Comparison of ENCODE assay signal across 22 cellular contexts in genomic region chr3:111585214-111585613, GRCh38. TPM values are rescaled to one million over a fixed set of nuclear protein-coding genes. Genes with fewer than 3 reads are reported as not detected.
A peak's percentile ranks its signal among the peaks of the same experiment; 100 is the strongest.
DNase-seq lines count a peak whose midpoint lies in the region; ATAC-seq and TF ChIP-seq lines count a peak whose summit lies in the region.
"Had no signal": no experiment of that assay in that cellular context is flagged by ENCODE, and none has a peak within 500 bp of the region (broad histone marks: within the 10 kb centered on the region; RNA-seq: fewer than 3 reads in every experiment).

No MANE protein-coding gene starts in this region.

- H3K4me3 Mint-ChIP-seq in activated T-cell treated with anti-CD3 and anti-CD28 coated beads, Interleukin-2, amount 50 U/mL, for 72 hours = no peak overlapping the region
- H3K4me3 Mint-ChIP-seq in activated T-cell treated with anti-CD3 and anti-CD28 coated beads, Interleukin-2, amount 50 U/mL, for 24 hours = no peak overlapping the region
- H3K4me3 Mint-ChIP-seq in activated CD8-positive, alpha-beta T cell treated with anti-CD3 and anti-CD28 coated beads, Interleukin-2, amount 10 ng/mL, durations not matched to agents 7 days and 5 days = no peak overlapping the region
- H3K4me3 Mint-ChIP-seq: activated CD8-positive, alpha-beta T cell treated with anti-CD3 and anti-CD28 coated beads for 36 hours; activated T-helper 1 cell treated with anti-CD3 and anti-CD28 coated beads, Interleukin-12 subunit alpha, Interleukin-12 subunit beta, Interleukin-2, Interleukin-4 antibody, amounts not matched to agents 30 ng/mL and 10 ng/mL and 1 ng/mL, durations not matched to agents 14 hours and 24 hours and 36 hours; CD14-positive monocyte had no signal

- H3K9me3 ChIP-seq in upper lobe of left lung = no peaks in the 10 kb centered on the region
- H3K9me3 ChIP-seq: colonic mucosa, thoracic aorta had no signal

- H3K27ac Mint-ChIP-seq in activated T-cell treated with anti-CD3 and anti-CD28 coated beads, Interleukin-2, amount 50 U/mL, for 72 hours = peak overlapping the region; percentile 13
- H3K27ac Mint-ChIP-seq in activated T-cell treated with anti-CD3 and anti-CD28 coated beads, Interleukin-2, amount 50 U/mL, for 24 hours = no peak overlapping the region
- no peak overlapping the region for H3K27ac Mint-ChIP-seq in activated CD8-positive, alpha-beta T cell treated with anti-CD3 and anti-CD28 coated beads, Interleukin-2, amount 10 ng/mL, durations not matched to agents 7 days and 5 days
- H3K27ac Mint-ChIP-seq: activated CD8-positive, alpha-beta T cell treated with anti-CD3 and anti-CD28 coated beads for 36 hours; activated T-helper 1 cell treated with anti-CD3 and anti-CD28 coated beads, Interleukin-12 subunit alpha, Interleukin-12 subunit beta, Interleukin-2, Interleukin-4 antibody, amounts not matched to agents 30 ng/mL and 10 ng/mL and 1 ng/mL, durations not matched to agents 14 hours and 24 hours and 36 hours; CD14-positive monocyte had no signal

- H3K27me3 ChIP-seq in upper lobe of left lung = no peaks in the 10 kb centered on the region
- H3K27me3 ChIP-seq: colonic mucosa had no signal

- H3K4me3 ChIP-seq in upper lobe of left lung = no peak overlapping the region
- H3K4me3 ChIP-seq: colonic mucosa, thoracic aorta had no signal

- H3K36me3 ChIP-seq in upper lobe of left lung = no peaks in the 10 kb centered on the region
- H3K36me3 ChIP-seq: colonic mucosa, thoracic aorta, WERI-Rb-1 had no signal

- DNase-seq in activated T-cell treated with anti-CD3 and anti-CD28 coated beads, Interleukin-2, amount 50 U/mL, for 72 hours = no peak
- no peak for DNase-seq in activated T-cell treated with anti-CD3 and anti-CD28 coated beads, Interleukin-2, amount 50 U/mL, for 24 hours
- DNase-seq in astrocyte of the hippocampus (ENCODE audit: low read depth, low spot score) = peak; percentile 78
- DNase-seq in kidney glomerular epithelial cell (lab: John Stamatoyannopoulos, UW) = peak; percentile 84
- DNase-seq in upper lobe of left lung = no peak
- DNase-seq in stimulated activated CD4-positive, alpha-beta T cell treated with anti-CD3 and anti-CD28 coated beads, Interleukin-4, amount 100 ng/mL, for 1 hour = no peak
- DNase-seq in activated CD8-positive, alpha-beta T cell treated with anti-CD3 and anti-CD28 coated beads, Interleukin-2, amount 10 ng/mL, durations not matched to agents 7 days and 5 days = no peak
- no peak for DNase-seq in DMS114 treated with DMSO at 0.1 percent for 48 hours (lab: John Stamatoyannopoulos, UW; ENCODE audit: unreplicated experiment)
- DNase-seq: activated CD8-positive, alpha-beta T cell treated with anti-CD3 and anti-CD28 coated beads for 36 hours; amniotic stem cell; colonic mucosa; DMS79 treated with DMSO at 0.1 percent for 48 hours; NCI-H1417; NCI-H2171 treated with DMSO at 0.1 percent for 48 hours; stimulated activated CD4-positive, alpha-beta T cell treated with anti-CD3 and anti-CD28 coated beads, Interleukin-2, amount 100 ng/mL, for 48 hours; SW 1271; WERI-Rb-1 had no signal

- WGBS in upper lobe of left lung, 2 donors = 46 to 57% methylated on average over 1 of the region's 1 CpG

- peak overlapping the region in 1 of 4 donors; percentile 0 for H3K27ac ChIP-seq in upper lobe of left lung
- H3K27ac ChIP-seq: colonic mucosa, KMS-11, thoracic aorta, WERI-Rb-1 had no signal

- peaks cover 0 to 3% (median 0%) of the 10 kb centered on the region in 4 donors for H3K4me1 ChIP-seq in upper lobe of left lung
- H3K4me1 ChIP-seq: colonic mucosa had no signal

- no peaks in the 10 kb centered on the region for H3K27me3 Mint-ChIP-seq in activated T-cell treated with anti-CD3 and anti-CD28 coated beads, Interleukin-2, amount 50 U/mL, for 72 hours (ENCODE audit: low read depth)
- H3K27me3 Mint-ChIP-seq in activated T-cell treated with anti-CD3 and anti-CD28 coated beads, Interleukin-2, amount 50 U/mL, for 24 hours = no peaks in the 10 kb centered on the region
- no peaks in the 10 kb centered on the region for H3K27me3 Mint-ChIP-seq in activated CD8-positive, alpha-beta T cell treated with anti-CD3 and anti-CD28 coated beads, Interleukin-2, amount 10 ng/mL, durations not matched to agents 7 days and 5 days (ENCODE audit: low read depth)
- H3K27me3 Mint-ChIP-seq: activated CD8-positive, alpha-beta T cell treated with anti-CD3 and anti-CD28 coated beads for 36 hours had no signal

- TF ChIP-seq CTCF in upper lobe of left lung (IDR thresholded peaks at IDR 0.05) = no peak

- CTCF ChIA-PET in activated CD8-positive, alpha-beta T cell treated with anti-CD3 and anti-CD28 coated beads, Interleukin-2, amount 10 ng/mL, durations not matched to agents 7 days and 5 days (lab: Charles Lee) = interaction anchor here (1.5 kb wide), 1 partner anchor 23 kb away, joined by 3 read pairs; no protein-coding TSS in a partner anchor

- no peak for TF ChIP-seq POLR2A in upper lobe of left lung (IDR thresholded peaks at IDR 0.05)

- H3K36me3 Mint-ChIP-seq in activated T-cell treated with anti-CD3 and anti-CD28 coated beads, Interleukin-2, amount 50 U/mL, for 72 hours (ENCODE audit: insufficient read depth in 2 of 2) = peaks cover 33 to 73% of the 10 kb centered on the region in 2 donors
- peaks cover 90% of the 10 kb centered on the region for H3K36me3 Mint-ChIP-seq in activated T-cell treated with anti-CD3 and anti-CD28 coated beads, Interleukin-2, amount 50 U/mL, for 24 hours (ENCODE audit: low read depth)
- peaks cover 90% of the 10 kb centered on the region for H3K36me3 Mint-ChIP-seq in activated CD8-positive, alpha-beta T cell treated with anti-CD3 and anti-CD28 coated beads, Interleukin-2, amount 10 ng/mL, durations not matched to agents 7 days and 5 days (ENCODE audit: low read depth)
- H3K36me3 Mint-ChIP-seq: CD14-positive monocyte had no signal

- POLR2A ChIA-PET in activated CD8-positive, alpha-beta T cell treated with anti-CD3 and anti-CD28 coated beads, Interleukin-2, amount 10 ng/mL, durations not matched to agents 7 days and 5 days (lab: Charles Lee) = no interaction called here

- no peak for ATAC-seq in activated T-cell treated with anti-CD3 and anti-CD28 coated beads, Interleukin-2, amount 50 U/mL, for 72 hours (replicated peaks in 1 of 2)
- ATAC-seq in upper lobe of left lung (ENCODE audit: low FRiP score in 2 of 2) = peak; percentile 28 to 70
- ATAC-seq in activated CD8-positive, alpha-beta T cell treated with anti-CD3 and anti-CD28 coated beads, Interleukin-2, amount 10 ng/mL, durations not matched to agents 7 days and 5 days = no peak
- ATAC-seq: activated CD8-positive, alpha-beta T cell treated with anti-CD3 and anti-CD28 coated beads for 36 hours had no signal

- H3K9me3 Mint-ChIP-seq in activated T-cell treated with anti-CD3 and anti-CD28 coated beads, Interleukin-2, amount 50 U/mL, for 72 hours = peaks cover 8 to 9% of the 10 kb centered on the region in 2 donors
- H3K9me3 Mint-ChIP-seq in activated T-cell treated with anti-CD3 and anti-CD28 coated beads, Interleukin-2, amount 50 U/mL, for 24 hours = peaks cover 20% of the 10 kb centered on the region
- H3K9me3 Mint-ChIP-seq in activated CD8-positive, alpha-beta T cell treated with anti-CD3 and anti-CD28 coated beads, Interleukin-2, amount 10 ng/mL, durations not matched to agents 7 days and 5 days (ENCODE audit: insufficient read depth) = no peaks in the 10 kb centered on the region

- peaks cover 83% of the 10 kb centered on the region for H3K4me1 Mint-ChIP-seq in activated T-cell treated with anti-CD3 and anti-CD28 coated beads, Interleukin-2, amount 50 U/mL, for 72 hours (ENCODE audit: low read depth)
- peaks cover 87% of the 10 kb centered on the region for H3K4me1 Mint-ChIP-seq in activated T-cell treated with anti-CD3 and anti-CD28 coated beads, Interleukin-2, amount 50 U/mL, for 24 hours (ENCODE audit: low read depth)
- H3K4me1 Mint-ChIP-seq in activated CD8-positive, alpha-beta T cell treated with anti-CD3 and anti-CD28 coated beads, Interleukin-2, amount 10 ng/mL, durations not matched to agents 7 days and 5 days (ENCODE audit: low read depth) = peaks cover 71% of the 10 kb centered on the region
- H3K4me1 Mint-ChIP-seq: CD14-positive monocyte had no signal

- TF ChIP-seq EP300 in upper lobe of left lung (IDR thresholded peaks at IDR 0.05) = peak in 1 of 4 donors; percentile 78

RNA-seq across cellular contexts. Expression of gene ZBED2, which starts 9.9 kb away (rescaled TPM):
- 100 to 1,000 TPM; 360 to 597 TPM for total RNA-seq in activated T-cell treated with anti-CD3 and anti-CD28 coated beads, Interleukin-2, amount 50 U/mL, for 72 hours
- 10 to 100 TPM in 2 of 6 donors, 1 to 10 TPM in 4; 2.1 to 28.5 (median 7.6) TPM for total RNA-seq in upper lobe of left lung
- total RNA-seq in activated CD8-positive, alpha-beta T cell treated with anti-CD3 and anti-CD28 coated beads, Interleukin-2, amount 10 ng/mL, durations not matched to agents 7 days and 5 days = under 1 TPM; 0.68 to 0.74 TPM
- total RNA-seq: mononuclear cell, thoracic aorta had no signal

RNA-seq across cellular contexts. Expression of gene CD96, which starts 43.2 kb away (rescaled TPM):
- total RNA-seq in activated T-cell treated with anti-CD3 and anti-CD28 coated beads, Interleukin-2, amount 50 U/mL, for 72 hours = 10 to 100 TPM; 88.9 to 99.6 TPM
- total RNA-seq in upper lobe of left lung = 10 to 100 TPM in 1 of 6 donors, 1 to 10 TPM in 5; 2.4 to 18.2 (median 4.4) TPM
- 100 to 1,000 TPM; 293 to 303 TPM for total RNA-seq in activated CD8-positive, alpha-beta T cell treated with anti-CD3 and anti-CD28 coated beads, Interleukin-2, amount 10 ng/mL, durations not matched to agents 7 days and 5 days

Comparison
In these comparisons a context has a peak if more than half of its experiments do, and no peak if none do; other contexts are left out.
1. ATAC-seq: peak in upper lobe of left lung (2 of 2); none in activated T-cell treated with anti-CD3 and anti-CD28 coated beads, Interleukin-2, amount 50 U/mL, for 72 hours (0 of 2) and activated CD8-positive, alpha-beta T cell treated with anti-CD3 and anti-CD28 coated beads, Interleukin-2, amount 10 ng/mL, durations not matched to agents 7 days and 5 days (single experiment).
2. DNase-seq: peak in astrocyte of the hippocampus (single experiment) and kidney glomerular epithelial cell (single experiment); none in activated T-cell treated with anti-CD3 and anti-CD28 coated beads, Interleukin-2, amount 50 U/mL, for 72 hours (0 of 2), activated T-cell treated with anti-CD3 and anti-CD28 coated beads, Interleukin-2, amount 50 U/mL, for 24 hours (single experiment), upper lobe of left lung (0 of 2), stimulated activated CD4-positive, alpha-beta T cell treated with anti-CD3 and anti-CD28 coated beads, Interleukin-4, amount 100 ng/mL, for 1 hour (single experiment), activated CD8-positive, alpha-beta T cell treated with anti-CD3 and anti-CD28 coated beads, Interleukin-2, amount 10 ng/mL, durations not matched to agents 7 days and 5 days (single experiment) and DMS114 treated with DMSO at 0.1 percent for 48 hours (single experiment).
3. RNA of gene ZBED2, which starts 9.9 kb away (total RNA-seq): 360 to 597 TPM in activated T-cell treated with anti-CD3 and anti-CD28 coated beads, Interleukin-2, amount 50 U/mL, for 72 hours; 2.1 to 28.5 TPM in upper lobe of left lung and 0.68 to 0.74 TPM in activated CD8-positive, alpha-beta T cell treated with anti-CD3 and anti-CD28 coated beads, Interleukin-2, amount 10 ng/mL, durations not matched to agents 7 days and 5 days; every median in the first group is over 10 times any median in the second.
4. RNA of gene CD96, which starts 43.2 kb away (total RNA-seq): 293 to 303 TPM in activated CD8-positive, alpha-beta T cell treated with anti-CD3 and anti-CD28 coated beads, Interleukin-2, amount 10 ng/mL, durations not matched to agents 7 days and 5 days and 88.9 to 99.6 TPM in activated T-cell treated with anti-CD3 and anti-CD28 coated beads, Interleukin-2, amount 50 U/mL, for 72 hours; 2.4 to 18.2 TPM in upper lobe of left lung; every median in the first group is over 4 times any median in the second.